ENCODE assay signal across 8 cellular contexts in the genomic region with DNA sequence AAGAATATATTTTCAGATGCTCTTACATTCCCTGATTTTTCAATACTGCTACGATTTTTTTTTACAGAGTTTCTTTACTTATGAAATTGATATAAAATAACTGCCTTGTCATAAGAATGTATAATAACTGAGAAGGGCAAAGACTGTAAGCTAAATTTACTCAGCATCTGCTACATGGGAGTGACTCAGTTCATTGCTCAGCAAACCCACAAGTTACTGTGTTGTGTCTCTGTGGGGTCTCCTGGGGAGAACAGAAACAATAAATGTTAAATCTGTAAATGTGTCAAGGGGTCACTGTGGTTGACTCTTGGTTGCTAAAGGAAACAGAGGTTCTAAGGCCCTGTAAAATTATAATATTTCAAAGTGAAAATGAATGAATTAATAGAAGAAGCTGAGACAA.
DNase-seq lines count a peak whose midpoint lies in the region; ATAC-seq and TF ChIP-seq lines count a peak whose summit lies in the region.

No MANE protein-coding gene starts in this region.

- peak overlapping the region; percentile 87 for H3K27ac Mint-ChIP-seq in osteocyte (ENCODE audit: unreplicated experiment)

- H3K4me1 Mint-ChIP-seq in osteocyte (ENCODE audit: unreplicated experiment), result peaks cover 22% of the 10 kb centered on the region

- ATAC-seq in GM18861 (IDR thresholded peaks at IDR 0.05; ENCODE audit: unreplicated experiment) (peak; percentile 95), HG02798 (IDR thresholded peaks at IDR 0.05; ENCODE audit: poor library complexity, unreplicated experiment) (peak; percentile 71), Right ventricle myocardium superior (ENCODE audit: poor library complexity) (no peak)

- H3K27me3 Mint-ChIP-seq in osteocyte (ENCODE audit: unreplicated experiment), result no peaks in the 10 kb centered on the region

- DNase-seq in RPMI7951 (ENCODE audit: low read depth) (peak; percentile 77), osteocyte (ENCODE audit: extremely low spot score, unreplicated experiment) (no peak), activated gamma-delta T cell treated with Interleukin-2 at 50 U/mL for 16 hours (no peak), putamen (ENCODE audit: low spot score) (no peak), Right ventricle myocardium superior (no peak)
- DNase-seq in activated CD8-positive, alpha-beta memory T cell treated with anti-CD3 and anti-CD28 coated beads, Interleukin-2, amount 50 U/mL, for 48 hours, result no peak

- intact Hi-C loops in Right ventricle myocardium superior (cut with DNase I), result no loop called here

- TF ChIP-seq CTCF in osteocyte (IDR thresholded peaks at IDR 0.05), result no peak

- no peak overlapping the region for H3K4me3 Mint-ChIP-seq in osteocyte (ENCODE audit: unreplicated experiment)

- H3K36me3 Mint-ChIP-seq in osteocyte (ENCODE audit: unreplicated experiment), result no peaks in the 10 kb centered on the region

- H3K9me3 Mint-ChIP-seq in osteocyte (ENCODE audit: unreplicated experiment), result no peaks in the 10 kb centered on the region
